8 cellular contexts compared by ENCODE assay signal in genomic region chr1:31065310-31066217, GRCh38. TPM values are rescaled to one million over a fixed set of nuclear protein-coding genes. Genes with fewer than 3 reads are reported as not detected.
DNase-seq lines count a peak whose midpoint lies in the region; ATAC-seq and TF ChIP-seq lines count a peak whose summit lies in the region.

TSS of gene PUM1 (minus strand) at chr1:31065717. CDS start at chr1:31059566, 6,151 bp downstream.

- peak within 1 kb of the TSS; percentile 93 for H3K27ac ChIP-seq in C4-2B
- peak within 1 kb of the TSS; percentile 94 to 97 for H3K27ac ChIP-seq in liver (ENCODE audit: low read depth in 1 of 2, low read length in 2 of 2)

- TF ChIP-seq RAD21 in liver (IDR thresholded peaks at IDR 0.05): peak in 1 of 2 donors; percentile 27

- peak within 1 kb of the TSS; percentile 81 to 99 for H3K9ac ChIP-seq in liver (ENCODE audit: low read depth in 1 of 2, low read length in 2 of 2)

- peak within 1 kb of the TSS; percentile 67 to 97 (median 86) for H3K4me3 ChIP-seq in liver (ENCODE audit: low read depth in 1 of 3, low read length in 3 of 3)

- WGBS in liver: under 1% methylated on average over 72 of the region's 72 CpGs

- TF ChIP-seq CTCF in C4-2B (conservative IDR thresholded peaks at IDR 0.05) (no peak), liver (IDR thresholded peaks at IDR 0.05; ENCODE audit: low read depth, low read length, missing input control) (peak; percentile 27)

- no peaks in the 10 kb centered on the region for H3K9me3 ChIP-seq in liver (ENCODE audit: control insufficient read depth in 4 of 4, low read length in 3 of 4)

- ATAC-seq in GM19372 (IDR thresholded peaks at IDR 0.05; ENCODE audit: low read depth, unreplicated experiment): peak; percentile 87
- peak; percentile 69 for ATAC-seq in HG03558 (IDR thresholded peaks at IDR 0.05; ENCODE audit: extremely low read depth, unreplicated experiment)

- peak; percentile 87 for DNase-seq in NCI-H748 treated with DMSO at 0.1 percent for 48 hours (lab: John Stamatoyannopoulos, UW)
- peak; percentile 98 to 99 for DNase-seq in activated CD4-positive, alpha-beta T cell treated with anti-CD3 and anti-CD28 coated beads, Interleukin-2, amount 50 U/mL, for 4 hours
- peak; percentile 99 for DNase-seq in dermis blood vessel endothelial cell
- peak; percentile 99 for DNase-seq in stimulated activated CD4-positive, alpha-beta T cell treated with anti-CD3 and anti-CD28 coated beads, Interleukin-4, amount 100 ng/mL, for 24 hours

- H3K36me3 ChIP-seq in liver (ENCODE audit: control insufficient read depth in 4 of 4, insufficient read depth in 3 of 4, low read depth in 1 of 4, low read length in 3 of 4): no peaks in the 10 kb centered on the region

- peaks cover 6 to 33% (median 27%) of the 10 kb centered on the region in 4 donors for H3K4me1 ChIP-seq in liver (ENCODE audit: control insufficient read depth in 4 of 4, insufficient read depth in 4 of 4, low read length in 3 of 4)

- H3K27me3 ChIP-seq in liver (ENCODE audit: control insufficient read depth in 4 of 4, insufficient read depth in 4 of 4, low read length in 3 of 4): no peaks in the 10 kb centered on the region

TF ChIP-seq in liver, 16 proteins besides CTCF, POLR2A, EP300 and RAD21:
- TF ChIP-seq NR2F2 (IDR thresholded peaks at IDR 0.05) (peak; percentile 14), GABPA (IDR thresholded peaks at IDR 0.05 in 1 of 2, conservative IDR thresholded peaks at IDR 0.05 in 1 of 2) (peak in 1 of 2 donors; percentile 11), TAF1 (conservative IDR thresholded peaks at IDR 0.05) (peak; percentile 88), EGR1 (IDR thresholded peaks at IDR 0.05; ENCODE audit: low read depth in 2 of 2) (peak in 1 of 2 donors; percentile 47), RXRA (IDR thresholded peaks at IDR 0.05) (peak in 1 of 2 donors; percentile 26), ATF3 (IDR thresholded peaks at IDR 0.05) (no peak), ZBTB33 (IDR thresholded peaks at IDR 0.05) (peak; percentile 49), HNF4G (IDR thresholded peaks at IDR 0.05) (no peak), SP1 (IDR thresholded peaks at IDR 0.05) (peak; percentile 48), HNF4A (conservative IDR thresholded peaks at IDR 0.05) (peak in 1 of 2 donors; percentile 44), REST (IDR thresholded peaks at IDR 0.05) (peak; percentile 82), FOXA2 (IDR thresholded peaks at IDR 0.05) (no peak), FOXA1 (IDR thresholded peaks at IDR 0.05) (no peak), MAX (IDR thresholded peaks at IDR 0.05) (peak; percentile 79), YY1 (IDR thresholded peaks at IDR 0.05) (peak; percentile 99), JUND (IDR thresholded peaks at IDR 0.05) (no peak)

RNA-seq across cellular contexts. Expression of gene PUM1, which starts in this region (rescaled TPM):
- total RNA-seq in dermis blood vessel endothelial cell: 68.1 and 115 TPM in 2 replicates
- total RNA-seq in liver: 10 to 100 TPM; 41.1 to 49.2 TPM
- polyA plus RNA-seq in liver: 10 to 100 TPM; 18.1 to 19.3 TPM

Comparison
In these comparisons a context has a peak if more than half of its experiments do, and no peak if none do; other contexts are left out.
1. Peak in every context shown above with its lines: DNase-seq, ATAC-seq, H3K4me3 ChIP-seq and H3K27ac ChIP-seq.